ENCODE assay signal across 1 cellular context in the genomic region with DNA sequence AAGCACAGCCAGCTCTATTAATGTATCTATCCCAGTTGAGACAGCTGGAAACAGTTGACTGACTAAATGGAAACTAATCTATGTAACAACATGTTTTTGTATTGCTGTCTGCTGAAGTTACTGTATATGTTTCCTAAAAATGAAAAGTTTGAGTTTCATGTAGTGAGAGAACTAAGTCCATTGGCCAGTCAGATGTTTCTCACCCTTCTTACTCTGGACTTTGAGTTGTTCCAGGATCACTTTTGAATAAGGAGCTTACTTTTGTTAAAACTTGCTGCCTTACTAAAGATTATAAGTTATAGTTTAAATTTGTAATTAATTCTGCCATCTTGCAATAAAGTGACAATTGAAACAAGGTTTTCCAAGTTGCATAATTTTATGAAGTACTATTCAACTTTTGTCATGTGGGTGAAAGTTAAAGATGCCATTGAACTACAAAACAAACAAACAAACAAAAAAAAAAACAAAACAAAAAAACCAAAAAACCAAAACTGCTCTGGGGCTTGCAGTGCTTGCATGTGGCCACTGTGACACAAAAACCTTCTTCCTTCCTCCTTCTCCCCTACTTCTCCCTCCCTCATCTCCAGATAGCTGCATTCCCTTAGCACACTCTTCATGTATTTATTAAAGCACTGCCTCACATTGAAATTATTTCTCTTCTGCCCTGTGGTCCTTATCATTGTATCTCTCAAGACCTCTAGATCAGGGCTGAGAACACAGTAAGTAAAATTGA.
TF ChIP-seq lines count a peak whose summit lies in the region.

No MANE protein-coding gene starts in this region.

TF ChIP-seq in GM12878, 131 proteins besides CTCF, POLR2A, EP300 and RAD21:
- TF ChIP-seq, protein P1, sequence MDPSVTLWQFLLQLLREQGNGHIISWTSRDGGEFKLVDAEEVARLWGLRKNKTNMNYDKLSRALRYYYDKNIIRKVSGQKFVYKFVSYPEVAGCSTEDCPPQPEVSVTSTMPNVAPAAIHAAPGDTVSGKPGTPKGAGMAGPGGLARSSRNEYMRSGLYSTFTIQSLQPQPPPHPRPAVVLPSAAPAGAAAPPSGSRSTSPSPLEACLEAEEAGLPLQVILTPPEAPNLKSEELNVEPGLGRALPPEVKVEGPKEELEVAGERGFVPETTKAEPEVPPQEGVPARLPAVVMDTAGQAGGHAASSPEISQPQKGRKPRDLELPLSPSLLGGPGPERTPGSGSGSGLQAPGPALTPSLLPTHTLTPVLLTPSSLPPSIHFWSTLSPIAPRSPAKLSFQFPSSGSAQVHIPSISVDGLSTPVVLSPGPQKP (IDR thresholded peaks at IDR 0.05; ENCODE audit: low read depth, low read length), result no peak
- no peak for TF ChIP-seq MTA2 (IDR thresholded peaks at IDR 0.05; ENCODE audit: low read depth)
- no peak for TF ChIP-seq SP1 (IDR thresholded peaks at IDR 0.05; ENCODE audit: low read depth, low read length)
- TF ChIP-seq, protein P2, sequence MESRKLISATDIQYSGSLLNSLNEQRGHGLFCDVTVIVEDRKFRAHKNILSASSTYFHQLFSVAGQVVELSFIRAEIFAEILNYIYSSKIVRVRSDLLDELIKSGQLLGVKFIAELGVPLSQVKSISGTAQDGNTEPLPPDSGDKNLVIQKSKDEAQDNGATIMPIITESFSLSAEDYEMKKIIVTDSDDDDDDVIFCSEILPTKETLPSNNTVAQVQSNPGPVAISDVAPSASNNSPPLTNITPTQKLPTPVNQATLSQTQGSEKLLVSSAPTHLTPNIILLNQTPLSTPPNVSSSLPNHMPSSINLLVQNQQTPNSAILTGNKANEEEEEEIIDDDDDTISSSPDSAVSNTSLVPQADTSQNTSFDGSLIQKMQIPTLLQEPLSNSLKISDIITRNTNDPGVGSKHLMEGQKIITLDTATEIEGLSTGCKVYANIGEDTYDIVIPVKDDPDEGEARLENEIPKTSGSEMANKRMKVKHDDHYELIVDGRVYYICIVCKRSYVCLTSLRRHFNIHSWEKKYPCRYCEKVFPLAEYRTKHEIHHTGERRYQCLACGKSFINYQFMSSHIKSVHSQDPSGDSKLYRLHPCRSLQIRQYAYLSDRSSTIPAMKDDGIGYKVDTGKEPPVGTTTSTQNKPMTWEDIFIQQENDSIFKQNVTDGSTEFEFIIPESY (IDR thresholded peaks at IDR 0.05), result no peak
- TF ChIP-seq ZBED1 (IDR thresholded peaks at IDR 0.05; ENCODE audit: borderline replicate concordance), result no peak
- no peak for TF ChIP-seq ASH2L (IDR thresholded peaks at IDR 0.05; ENCODE audit: borderline replicate concordance, low read depth)
- TF ChIP-seq, protein P3, sequence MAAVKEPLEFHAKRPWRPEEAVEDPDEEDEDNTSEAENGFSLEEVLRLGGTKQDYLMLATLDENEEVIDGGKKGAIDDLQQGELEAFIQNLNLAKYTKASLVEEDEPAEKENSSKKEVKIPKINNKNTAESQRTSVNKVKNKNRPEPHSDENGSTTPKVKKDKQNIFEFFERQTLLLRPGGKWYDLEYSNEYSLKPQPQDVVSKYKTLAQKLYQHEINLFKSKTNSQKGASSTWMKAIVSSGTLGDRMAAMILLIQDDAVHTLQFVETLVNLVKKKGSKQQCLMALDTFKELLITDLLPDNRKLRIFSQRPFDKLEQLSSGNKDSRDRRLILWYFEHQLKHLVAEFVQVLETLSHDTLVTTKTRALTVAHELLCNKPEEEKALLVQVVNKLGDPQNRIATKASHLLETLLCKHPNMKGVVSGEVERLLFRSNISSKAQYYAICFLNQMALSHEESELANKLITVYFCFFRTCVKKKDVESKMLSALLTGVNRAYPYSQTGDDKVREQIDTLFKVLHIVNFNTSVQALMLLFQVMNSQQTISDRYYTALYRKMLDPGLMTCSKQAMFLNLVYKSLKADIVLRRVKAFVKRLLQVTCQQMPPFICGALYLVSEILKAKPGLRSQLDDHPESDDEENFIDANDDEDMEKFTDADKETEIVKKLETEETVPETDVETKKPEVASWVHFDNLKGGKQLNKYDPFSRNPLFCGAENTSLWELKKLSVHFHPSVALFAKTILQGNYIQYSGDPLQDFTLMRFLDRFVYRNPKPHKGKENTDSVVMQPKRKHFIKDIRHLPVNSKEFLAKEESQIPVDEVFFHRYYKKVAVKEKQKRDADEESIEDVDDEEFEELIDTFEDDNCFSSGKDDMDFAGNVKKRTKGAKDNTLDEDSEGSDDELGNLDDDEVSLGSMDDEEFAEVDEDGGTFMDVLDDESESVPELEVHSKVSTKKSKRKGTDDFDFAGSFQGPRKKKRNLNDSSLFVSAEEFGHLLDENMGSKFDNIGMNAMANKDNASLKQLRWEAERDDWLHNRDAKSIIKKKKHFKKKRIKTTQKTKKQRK (IDR thresholded peaks at IDR 0.05; ENCODE audit: low read depth, low read length), result no peak
- no peak for TF ChIP-seq TARDBP (IDR thresholded peaks at IDR 0.05; ENCODE audit: borderline replicate concordance)
- TF ChIP-seq TCF12 (IDR thresholded peaks at IDR 0.05; ENCODE audit: low read depth, low read length), result no peak
- TF ChIP-seq CREM (IDR thresholded peaks at IDR 0.05; ENCODE audit: low read depth), result no peak
- TF ChIP-seq RUNX3 (IDR thresholded peaks at IDR 0.05; ENCODE audit: low read length), result no peak
- no peak for TF ChIP-seq CHD4 (IDR thresholded peaks at IDR 0.05)
- TF ChIP-seq SIN3A (IDR thresholded peaks at IDR 0.05; ENCODE audit: low read depth, low read length), result no peak
- no peak for TF ChIP-seq RFX5 (IDR thresholded peaks at IDR 0.05; ENCODE audit: low read depth, low read length)
- TF ChIP-seq, protein P4, sequence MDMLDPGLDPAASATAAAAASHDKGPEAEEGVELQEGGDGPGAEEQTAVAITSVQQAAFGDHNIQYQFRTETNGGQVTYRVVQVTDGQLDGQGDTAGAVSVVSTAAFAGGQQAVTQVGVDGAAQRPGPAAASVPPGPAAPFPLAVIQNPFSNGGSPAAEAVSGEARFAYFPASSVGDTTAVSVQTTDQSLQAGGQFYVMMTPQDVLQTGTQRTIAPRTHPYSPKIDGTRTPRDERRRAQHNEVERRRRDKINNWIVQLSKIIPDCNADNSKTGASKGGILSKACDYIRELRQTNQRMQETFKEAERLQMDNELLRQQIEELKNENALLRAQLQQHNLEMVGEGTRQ (IDR thresholded peaks at IDR 0.05; ENCODE audit: borderline replicate concordance, low read depth, low read length), result no peak
- no peak for TF ChIP-seq PAX8 (IDR thresholded peaks at IDR 0.05)
- TF ChIP-seq, protein P5, sequence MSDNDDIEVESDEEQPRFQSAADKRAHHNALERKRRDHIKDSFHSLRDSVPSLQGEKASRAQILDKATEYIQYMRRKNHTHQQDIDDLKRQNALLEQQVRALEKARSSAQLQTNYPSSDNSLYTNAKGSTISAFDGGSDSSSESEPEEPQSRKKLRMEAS (IDR thresholded peaks at IDR 0.05; ENCODE audit: low read depth, low read length), result no peak
